ENCODE assay signal across 11 cellular contexts in the genomic region with DNA sequence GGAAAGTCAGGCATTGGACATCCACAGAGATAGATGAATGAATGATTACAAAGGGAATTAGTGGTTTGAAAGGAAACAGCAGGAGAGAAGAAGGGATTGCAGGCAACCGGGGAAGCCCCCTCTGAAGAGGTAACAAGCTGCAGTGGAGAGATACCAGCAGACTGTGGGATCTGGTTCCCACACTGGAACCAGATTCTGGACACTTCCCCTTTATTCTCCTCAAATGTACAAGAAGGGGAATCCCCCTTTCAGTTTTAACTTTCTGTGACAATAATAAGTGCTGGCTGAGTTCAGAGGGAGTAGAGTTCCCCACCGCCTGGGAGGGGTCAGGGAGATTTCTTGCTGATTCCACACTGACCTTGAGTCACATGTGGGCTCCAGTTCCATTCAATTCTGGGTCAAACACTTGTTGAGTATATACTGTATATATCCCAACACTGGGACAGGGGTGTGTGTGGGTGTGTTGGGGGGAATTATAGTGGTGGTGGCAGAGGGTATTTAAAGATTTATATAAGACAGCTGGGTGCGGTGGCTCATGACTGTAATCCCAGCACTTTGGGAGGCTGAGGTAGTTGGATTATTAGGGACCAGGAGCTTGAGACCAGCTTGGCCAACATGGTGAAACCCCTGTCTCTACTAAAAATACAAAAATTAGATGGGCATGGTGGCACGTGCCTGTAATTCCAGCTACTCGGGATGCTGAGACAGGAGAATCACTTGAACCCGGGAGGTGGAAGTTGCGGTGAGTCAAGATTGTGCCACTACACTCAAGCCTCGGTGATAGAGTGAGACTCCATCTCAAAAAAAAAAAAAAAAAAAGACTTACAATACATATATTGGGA. TPM values are rescaled to one million over a fixed set of nuclear protein-coding genes. Genes with fewer than 3 reads are reported as not detected.
A peak's percentile ranks its signal among the peaks of the same experiment; 100 is the strongest.
DNase-seq lines count a peak whose midpoint lies in the region; ATAC-seq, FAIRE-seq and TF ChIP-seq lines count a peak whose summit lies in the region.
"Had no signal": no experiment of that assay in that cellular context is flagged by ENCODE, and none has a peak within 500 bp of the region (broad histone marks: within the 10 kb centered on the region; RNA-seq: fewer than 3 reads in every experiment).

No MANE protein-coding gene starts in this region.

- TF ChIP-seq CTCF in dorsolateral prefrontal cortex (IDR thresholded peaks at IDR 0.05 in 54 of 56, conservative IDR thresholded peaks at IDR 0.05 in 2 of 56; ENCODE audit: low read depth in 1 of 56, partially characterized antibody in 56 of 56) = no peak
- TF ChIP-seq CTCF in omental fat pad (IDR thresholded peaks at IDR 0.05) = no peak

- no peak for DNase-seq in GM12891 (ENCODE audit: insufficient read length, low spot score)
- DNase-seq in MV-4-11 (lab: John Stamatoyannopoulos, UW) = peak; percentile 71
- DNase-seq in dorsolateral prefrontal cortex = no peak
- peak; percentile 18 for DNase-seq in retina
- no peak for DNase-seq in DMS114 treated with DMSO at 0.1 percent for 48 hours (lab: John Stamatoyannopoulos, UW; ENCODE audit: unreplicated experiment)
- DNase-seq in omental fat pad (ENCODE audit: low spot score) = no peak
- no peak for DNase-seq in NCI-H526 (lab: John Stamatoyannopoulos, UW)
- DNase-seq: activated CD4-positive, alpha-beta T cell treated with anti-CD3 and anti-CD28 coated beads for 48 hours had no signal

- no peak overlapping the region for H3K4me3 ChIP-seq in dorsolateral prefrontal cortex

- no peak for TF ChIP-seq POLR2A in GM12891 (IDR thresholded peaks at IDR 0.05; ENCODE audit: low read depth, low read length)

- no peak for ATAC-seq in GM18858 (IDR thresholded peaks at IDR 0.05; ENCODE audit: unreplicated experiment)
- ATAC-seq in omental fat pad (ENCODE audit: low FRiP score) = no peak
- ATAC-seq: HCT116 had no signal

- intact Hi-C loops in dorsolateral prefrontal cortex (cut with DNase I) = loop anchor here in 1 of 2 donors (5.0 kb wide), 1 partner anchor 75 kb away; no protein-coding TSS in a partner anchor

- H3K27ac ChIP-seq in dorsolateral prefrontal cortex = peak overlapping the region in 58 of 59 donors; percentile 5 to 100 (median 99)

- no peaks in the 10 kb centered on the region for H3K27me3 ChIP-seq in dorsolateral prefrontal cortex

- peak; percentile 62 for FAIRE-seq in GM12891 (lab: Jason Lieb, UNC)
- FAIRE-seq: keratinocyte had no signal

TF ChIP-seq in GM12891, 5 proteins besides CTCF, POLR2A, EP300 and RAD21:
- TF ChIP-seq POLR2AphosphoS5 (IDR thresholded peaks at IDR 0.05; ENCODE audit: low read depth, low read length) (no peak), SPI1 (IDR thresholded peaks at IDR 0.05; ENCODE audit: low read depth, low read length) (peak; percentile 98)

RNA-seq across cellular contexts. Expression of gene DDIT4, which starts 16.5 kb away (rescaled TPM):
- 93.2 TPM for polyA plus RNA-seq in GM12891 (2012; ENCODE audit: low read depth, missing spikeins)
- 100 to 1,000 TPM in 73 of 120 experiments, 10 to 100 TPM in 47; 33.5 to 407 (median 111) TPM for total RNA-seq in dorsolateral prefrontal cortex
- 100 to 1,000 TPM in 3 of 4 donors, 10 to 100 TPM in 1; 56.2 to 527 (median 185) TPM for total RNA-seq in omental fat pad

RNA-seq across cellular contexts. Expression of gene ASCC1, which starts 41.2 kb away (rescaled TPM):
- 36.5 TPM for polyA plus RNA-seq in GM12891 (2012; ENCODE audit: low read depth, missing spikeins)
- total RNA-seq in dorsolateral prefrontal cortex (10 to 100 TPM; 22.8 to 68.2 (median 40.7) TPM), omental fat pad (10 to 100 TPM; 21.3 to 34.5 (median 26.3) TPM)

RNA-seq across cellular contexts. Expression of gene ANAPC16, which starts 41.5 kb away (rescaled TPM):
- polyA plus RNA-seq in GM12891 (2012; ENCODE audit: low read depth, missing spikeins) = 101 TPM
- 10 to 100 TPM; 27.8 to 74.8 (median 40.9) TPM for total RNA-seq in dorsolateral prefrontal cortex
- 10 to 100 TPM; 52.2 to 97.6 (median 76.3) TPM for total RNA-seq in omental fat pad

Comparison
In these comparisons a context has a peak if more than half of its experiments do, and no peak if none do; other contexts are left out.
1. DNase-seq: peak in MV-4-11 (single experiment) and retina (single experiment); none in GM12891 (single experiment), dorsolateral prefrontal cortex (0 of 10), DMS114 treated with DMSO at 0.1 percent for 48 hours (single experiment), omental fat pad (single experiment) and NCI-H526 (0 of 2).